ENCODE assay signal across 8 cellular contexts in the genomic region with DNA sequence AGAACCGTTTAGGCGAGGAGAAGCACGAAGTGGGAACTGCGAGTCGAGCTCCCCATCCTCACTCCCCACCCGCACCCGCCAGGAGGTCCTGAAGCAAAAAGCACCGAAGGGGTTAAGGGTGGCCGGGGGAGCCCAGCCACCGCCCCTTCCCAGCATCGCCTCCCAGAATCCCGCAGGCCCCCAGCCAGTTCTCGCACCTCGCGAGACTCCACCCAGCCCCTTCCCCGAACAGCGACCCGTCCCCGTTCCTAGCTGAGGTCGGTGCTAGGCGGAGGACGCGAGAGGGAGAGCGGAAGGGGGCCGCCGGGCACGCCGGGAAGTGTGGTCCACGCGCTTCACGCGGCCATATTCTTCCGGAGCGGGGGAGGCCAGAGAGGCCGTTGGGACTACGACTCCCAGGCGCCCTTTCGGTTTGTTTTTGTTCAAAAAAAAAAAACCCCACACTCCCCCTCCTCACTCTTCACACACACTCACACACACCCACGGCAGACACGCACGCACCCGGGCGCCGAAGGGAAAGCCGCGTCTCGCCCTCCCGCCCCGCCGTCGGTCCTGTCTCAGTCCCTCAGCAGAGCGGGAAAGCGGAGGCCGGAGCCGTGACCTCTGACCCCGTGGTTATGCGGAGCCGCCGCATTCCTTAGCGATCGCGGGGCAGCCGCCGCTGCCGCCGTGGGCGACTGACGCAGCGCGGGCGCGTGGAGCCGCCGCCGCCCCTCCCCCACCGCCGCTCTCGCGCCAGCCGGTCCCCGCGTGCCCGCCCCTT. TPM values are rescaled to one million over a fixed set of nuclear protein-coding genes. Genes with fewer than 3 reads are reported as not detected.
DNase-seq lines count a peak whose midpoint lies in the region; ATAC-seq and TF ChIP-seq lines count a peak whose summit lies in the region.

A gene (plus strand): TSS at position 463 of the 763 bp plus-strand sequence. CDS start 445 bp downstream, outside the sequence.

- peak; percentile 70 for ATAC-seq in GM18505 (IDR thresholded peaks at IDR 0.05; ENCODE audit: unreplicated experiment)
- ATAC-seq in HG02973 (IDR thresholded peaks at IDR 0.05; ENCODE audit: unreplicated experiment): peak; percentile 61
- no peak for ATAC-seq in HG03469 (IDR thresholded peaks at IDR 0.05; ENCODE audit: unreplicated experiment)

- DNase-seq in NCI-H2029 treated with DMSO at 0.1 percent for 48 hours (lab: John Stamatoyannopoulos, UW): peak; percentile 89
- peak; percentile 87 for DNase-seq in T-helper 9 cell
- peak; percentile 92 for DNase-seq in astrocyte of the cerebellum (ENCODE audit: low read depth)
- DNase-seq in hepatic stellate cell (ENCODE audit: low spot score): peak; percentile 91
- DNase-seq in renal cortical epithelial cell (ENCODE audit: low read depth): peak; percentile 88

- peak within 1 kb of the TSS; percentile 95 for H3K4me3 ChIP-seq in astrocyte of the cerebellum (ENCODE audit: low read depth, low read length)

- no peak for TF ChIP-seq CTCF in astrocyte of the cerebellum (IDR thresholded peaks at IDR 0.05; ENCODE audit: low read depth, low read length, missing control alignments)

- in situ Hi-C loops in astrocyte of the cerebellum (cut with HindIII; ENCODE audit: low sequenced_read_pairs): no loop called here

- peak; percentile 79 for TF ChIP-seq POLR2A in GM18505 (IDR thresholded peaks at IDR 0.05; ENCODE audit: borderline replicate concordance, extremely low read depth, insufficient read depth, insufficient read length)

RNA-seq across cellular contexts. Expression of the gene that starts here (rescaled TPM):
- 27.1 and 54.8 TPM in 2 replicates for total RNA-seq in renal cortical epithelial cell
